14 cellular contexts compared by ENCODE assay signal in genomic region chr1:36481771-36482723, GRCh38. TPM values are rescaled to one million over a fixed set of nuclear protein-coding genes. Genes with fewer than 3 reads are reported as not detected.
DNase-seq lines count a peak whose midpoint lies in the region; ATAC-seq and TF ChIP-seq lines count a peak whose summit lies in the region.
"Had no signal": no experiment of that assay in that cellular context is flagged by ENCODE, and none has a peak within 500 bp of the region (broad histone marks: within the 10 kb centered on the region; RNA-seq: fewer than 3 reads in every experiment).

No MANE protein-coding gene starts in this region.

- no peak for TF ChIP-seq CTCF in CD14-positive monocyte (IDR thresholded peaks at IDR 0.05)
- TF ChIP-seq CTCF in HL-60 (IDR thresholded peaks at IDR 0.05; ENCODE audit: insufficient read depth, low read length) = no peak

- intact Hi-C loops in CD14-positive monocyte (cut with micrococcal nuclease) = no loop called here

- H3K27ac Mint-ChIP-seq in CD14-positive monocyte = peak overlapping the region; percentile 91 to 97 (median 96)
- no peak overlapping the region for H3K27ac Mint-ChIP-seq in effector memory CD8-positive, alpha-beta T cell
- peak overlapping the region in 7 of 10 donors; percentile 6 to 86 (median 68) for H3K27ac Mint-ChIP-seq in naive thymus-derived CD8-positive, alpha-beta T cell

- no peaks in the 10 kb centered on the region for H3K27me3 ChIP-seq in HL-60 (ENCODE audit: insufficient read depth, poor library complexity, severe bottlenecking)

- H3K4me3 ChIP-seq in HL-60 (replicated peaks; ENCODE audit: insufficient read depth, low read length) = peak overlapping the region; percentile 73
- H3K4me3 ChIP-seq: GM12878 had no signal

- peak overlapping the region; percentile 98 to 100 for H3K4me3 Mint-ChIP-seq in CD14-positive monocyte
- peak overlapping the region; percentile 3 to 21 for H3K4me3 Mint-ChIP-seq in effector memory CD8-positive, alpha-beta T cell
- peak overlapping the region; percentile 50 to 77 (median 65) for H3K4me3 Mint-ChIP-seq in naive thymus-derived CD8-positive, alpha-beta T cell

- no peak for ATAC-seq in effector memory CD8-positive, alpha-beta T cell (replicated peaks)
- no peak for ATAC-seq in naive thymus-derived CD8-positive, alpha-beta T cell
- ATAC-seq in HG03460 (IDR thresholded peaks at IDR 0.05; ENCODE audit: unreplicated experiment) = no peak
- ATAC-seq: GM12878 had no signal

- H3K9me3 Mint-ChIP-seq in CD14-positive monocyte = peaks cover 0 to 2% (median 0%) of the 10 kb centered on the region in 7 donors
- no peaks in the 10 kb centered on the region for H3K9me3 Mint-ChIP-seq in effector memory CD8-positive, alpha-beta T cell
- H3K9me3 Mint-ChIP-seq in naive thymus-derived CD8-positive, alpha-beta T cell = no peaks in the 10 kb centered on the region

- DNase-seq in CD14-positive monocyte (ENCODE audit: low spot score) = no peak
- no peak for DNase-seq in HL-60 (ENCODE audit: low read depth in 1 of 2, low spot score in 1 of 2)
- DNase-seq in effector memory CD8-positive, alpha-beta T cell = no peak
- DNase-seq in naive thymus-derived CD8-positive, alpha-beta T cell = no peak
- no peak for DNase-seq in kidney tubule cell (ENCODE audit: low spot score)
- no peak for DNase-seq in NCI-H345 treated with DMSO at 0.1 percent for 48 hours (lab: John Stamatoyannopoulos, UW; ENCODE audit: unreplicated experiment)
- no peak for DNase-seq in NCI-H2196 treated with DMSO at 0.1 percent for 48 hours (lab: John Stamatoyannopoulos, UW; ENCODE audit: unreplicated experiment)
- DNase-seq: activated CD4-positive, CD25-positive, alpha-beta regulatory T cell; NCI-H1930 had no signal

- H3K27ac ChIP-seq in HL-60 (replicated peaks) = peak overlapping the region; percentile 68

- POLR2A ChIA-PET in naive thymus-derived CD8-positive, alpha-beta T cell (lab: Charles Lee) = no interaction called here

- H3K27me3 Mint-ChIP-seq in CD14-positive monocyte (ENCODE audit: low read depth in 3 of 3) = peaks cover 0 to 3% (median 0%) of the 10 kb centered on the region in 3 donors
- peaks cover 17 to 47% of the 10 kb centered on the region in 2 donors for H3K27me3 Mint-ChIP-seq in effector memory CD8-positive, alpha-beta T cell
- peaks cover 0 to 16% (median 4%) of the 10 kb centered on the region in 5 donors for H3K27me3 Mint-ChIP-seq in naive thymus-derived CD8-positive, alpha-beta T cell

- H3K4me1 Mint-ChIP-seq in CD14-positive monocyte = peaks cover 81% of the 10 kb centered on the region
- peaks cover 5 to 6% of the 10 kb centered on the region in 2 donors for H3K4me1 Mint-ChIP-seq in effector memory CD8-positive, alpha-beta T cell (ENCODE audit: low read depth in 2 of 2)
- H3K4me1 Mint-ChIP-seq in naive thymus-derived CD8-positive, alpha-beta T cell = peaks cover 7 to 21% (median 12%) of the 10 kb centered on the region in 4 donors

- peaks cover 38 to 54% of the 10 kb centered on the region in 2 donors for H3K36me3 Mint-ChIP-seq in CD14-positive monocyte
- H3K36me3 Mint-ChIP-seq in effector memory CD8-positive, alpha-beta T cell (ENCODE audit: insufficient read depth) = no peaks in the 10 kb centered on the region
- no peaks in the 10 kb centered on the region for H3K36me3 Mint-ChIP-seq in naive thymus-derived CD8-positive, alpha-beta T cell

RNA-seq across cellular contexts. Expression of gene CSF3R, which starts 0.7 kb away (rescaled TPM):
- 100 to 1,000 TPM; 270 to 447 TPM for polyA plus RNA-seq in CD14-positive monocyte
- under 1 TPM in 1 of 2 experiments, not detected in 1; 0.44 TPM for total RNA-seq in naive thymus-derived CD8-positive, alpha-beta T cell
- polyA plus RNA-seq in naive thymus-derived CD8-positive, alpha-beta T cell = under 1 TPM in 2 of 3 donors, not detected in 1; 0.10 to 0.20 TPM
- total RNA-seq: epithelial cell of proximal tubule, HT1080 had no signal
- polyA plus RNA-seq: GM12878, keratinocyte had no signal

RNA-seq across cellular contexts. Expression of gene MRPS15, which starts 17.9 kb away (rescaled TPM):
- polyA plus RNA-seq in CD14-positive monocyte = 10 to 100 TPM; 66.4 to 68.1 TPM
- 10 to 100 TPM; 38.6 to 41.4 TPM for total RNA-seq in naive thymus-derived CD8-positive, alpha-beta T cell
- 10 to 100 TPM; 87.2 to 95.9 (median 87.7) TPM for polyA plus RNA-seq in naive thymus-derived CD8-positive, alpha-beta T cell

RNA-seq across cellular contexts. Expression of gene OSCP1, which starts 31.8 kb away (rescaled TPM):
- polyA plus RNA-seq in CD14-positive monocyte = under 1 TPM in 1 of 2 donors, not detected in 1; 0.82 TPM
- total RNA-seq in naive thymus-derived CD8-positive, alpha-beta T cell = 1 to 10 TPM; 1.4 to 1.5 TPM
- 1 to 10 TPM in 1 of 3 donors, under 1 TPM in 2; 0.24 to 1.7 (median 0.94) TPM for polyA plus RNA-seq in naive thymus-derived CD8-positive, alpha-beta T cell

Comparison
In these comparisons a context has a peak if more than half of its experiments do, and no peak if none do; other contexts are left out.
1. H3K27ac Mint-ChIP-seq: peak in CD14-positive monocyte (7 of 7) and naive thymus-derived CD8-positive, alpha-beta T cell (7 of 10); none in effector memory CD8-positive, alpha-beta T cell (0 of 2).
2. H3K4me3 Mint-ChIP-seq: peak in every context shown above with its lines; median percentile 99 in CD14-positive monocyte; 65 in naive thymus-derived CD8-positive, alpha-beta T cell; 12 in effector memory CD8-positive, alpha-beta T cell.
3. RNA of gene CSF3R, which starts 0.7 kb away (polyA plus RNA-seq): 270 to 447 TPM in CD14-positive monocyte; 0.10 to 0.20 TPM in naive thymus-derived CD8-positive, alpha-beta T cell; every median in the first group is over 100 times any median in the second.